ENCODE assay signal across 9 cellular contexts in the genomic region with DNA sequence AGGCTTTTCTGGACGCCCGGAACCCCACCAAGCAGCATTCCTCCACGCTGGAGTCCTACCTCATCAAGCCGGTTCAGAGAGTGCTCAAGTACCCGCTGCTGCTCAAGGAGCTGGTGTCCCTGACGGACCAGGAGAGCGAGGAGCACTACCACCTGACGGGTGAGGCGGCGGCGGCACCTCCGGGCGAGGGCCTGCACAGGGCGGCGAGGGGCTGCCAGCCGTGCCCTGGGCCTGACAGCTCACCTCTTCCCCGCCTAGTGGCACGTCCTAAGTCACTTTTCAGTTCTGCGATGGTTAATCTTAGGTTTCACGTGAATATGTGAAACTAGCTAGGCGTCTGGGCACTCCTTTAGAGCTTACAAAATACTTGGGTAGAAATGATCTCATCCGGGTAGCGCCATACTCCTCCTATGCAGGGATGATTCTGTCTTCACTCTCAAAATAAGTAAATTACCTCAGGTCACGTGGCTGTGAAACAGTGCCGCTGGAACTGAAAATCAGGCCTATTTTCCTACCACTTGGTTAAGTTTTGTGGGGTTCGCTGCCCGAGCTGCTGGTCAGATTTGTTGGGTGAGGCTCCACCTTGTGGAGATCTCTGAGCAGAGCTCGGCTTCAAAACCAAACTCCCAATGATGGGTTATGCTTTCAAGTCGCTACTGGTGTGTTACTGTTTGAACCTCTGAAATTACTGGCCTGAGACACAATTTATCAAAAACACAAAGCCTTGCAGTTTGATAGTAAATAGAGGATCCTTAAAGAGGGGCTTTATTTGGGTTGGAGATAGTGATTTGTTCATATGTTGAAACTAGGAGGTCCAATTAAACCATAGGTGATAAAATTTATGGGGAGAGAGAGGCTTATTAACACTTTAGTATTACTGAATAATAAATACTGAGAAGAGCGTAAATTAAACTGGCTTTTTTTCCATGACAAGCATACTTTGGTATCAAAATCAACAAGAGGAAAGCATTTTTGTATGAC. TPM values are rescaled to one million over a fixed set of nuclear protein-coding genes. Genes with fewer than 3 reads are reported as not detected.
DNase-seq lines count a peak whose midpoint lies in the region; ATAC-seq and TF ChIP-seq lines count a peak whose summit lies in the region.
"Had no signal": no experiment of that assay in that cellular context is flagged by ENCODE, and none has a peak within 500 bp of the region (broad histone marks: within the 10 kb centered on the region; RNA-seq: fewer than 3 reads in every experiment).

No MANE protein-coding gene starts in this region.

- H3K27ac ChIP-seq in Peyer's patch (no peak overlapping the region), tibial artery (peak overlapping the region in 1 of 2 donors; percentile 17)

- DNase-seq in NCI-H1417 (lab: John Stamatoyannopoulos, UW): peak in 2 of 3 experiments; percentile 22 to 71
- DNase-seq in NCI-H1417 treated with DMSO at 0.1 percent for 48 hours (lab: John Stamatoyannopoulos, UW): no peak
- peak; percentile 82 for DNase-seq in H7
- DNase-seq in Peyer's patch: peak in 2 of 3 donors; percentile 47 to 66
- DNase-seq in ecto neural progenitor cell (ENCODE audit: low spot score): peak; percentile 58
- DNase-seq in memory B cell (ENCODE audit: low spot score in 2 of 2): peak; percentile 26 to 39
- peak in 1 of 2 donors; percentile 31 for DNase-seq in tibial artery

- ATAC-seq in memory B cell (ENCODE audit: low read depth) (peak; percentile 88), HG02938 (IDR thresholded peaks at IDR 0.05; ENCODE audit: unreplicated experiment) (no peak)
- ATAC-seq: CD8-positive, alpha-beta T cell had no signal

- H3K4me1 Mint-ChIP-seq in memory B cell: peaks cover 5% of the 10 kb centered on the region

- H3K27me3 ChIP-seq in H7 (ENCODE audit: control insufficient read depth, insufficient read depth, low read length) (no peaks in the 10 kb centered on the region), Peyer's patch (no peaks in the 10 kb centered on the region), tibial artery (no peaks in the 10 kb centered on the region)

- peaks cover 4% of the 10 kb centered on the region for H3K36me3 ChIP-seq in H7 (replicated peaks; ENCODE audit: control insufficient read depth, insufficient read depth, low read length)
- peaks cover 0 to 41% (median 0%) of the 10 kb centered on the region in 3 donors for H3K36me3 ChIP-seq in Peyer's patch
- H3K36me3 ChIP-seq in tibial artery: peaks cover 8 to 30% (median 17%) of the 10 kb centered on the region in 3 donors

- TF ChIP-seq CTCF in Peyer's patch (IDR thresholded peaks at IDR 0.05) (peak; percentile 9 to 55 (median 47)), tibial artery (IDR thresholded peaks at IDR 0.05) (peak; percentile 68 to 71)

- H3K9me3 Mint-ChIP-seq in memory B cell: no peaks in the 10 kb centered on the region
- H3K9me3 Mint-ChIP-seq: CD8-positive, alpha-beta T cell had no signal

- TF ChIP-seq POLR2A in Peyer's patch (IDR thresholded peaks at IDR 0.05): no peak

- no peaks in the 10 kb centered on the region for H3K9me3 ChIP-seq in Peyer's patch
- no peaks in the 10 kb centered on the region for H3K9me3 ChIP-seq in tibial artery

- intact Hi-C loops in tibial artery (cut with DNase I; ENCODE audit: low total_unique reads): loop anchor here (5.0 kb wide), 1 partner anchor 321 kb away; no protein-coding TSS in a partner anchor

- peak overlapping the region; percentile 71 for H3K27ac Mint-ChIP-seq in memory B cell
- H3K27ac Mint-ChIP-seq: CD8-positive, alpha-beta T cell had no signal

- H3K27me3 Mint-ChIP-seq in memory B cell: no peaks in the 10 kb centered on the region

- peaks cover 2% of the 10 kb centered on the region for H3K36me3 Mint-ChIP-seq in memory B cell

- no peaks in the 10 kb centered on the region for H3K4me1 ChIP-seq in Peyer's patch
- H3K4me1 ChIP-seq in tibial artery: peaks cover 0 to 18% (median 4%) of the 10 kb centered on the region in 4 donors

- H3K4me3 ChIP-seq in H7 (ENCODE audit: insufficient read depth, low read depth, low read length) (no peak overlapping the region), Peyer's patch (no peak overlapping the region), tibial artery (no peak overlapping the region)

- H3K4me3 Mint-ChIP-seq in memory B cell: peak overlapping the region; percentile 38
- H3K4me3 Mint-ChIP-seq: CD8-positive, alpha-beta T cell had no signal

RNA-seq across cellular contexts. Expression of gene CLDN20, which starts 15.5 kb away (rescaled TPM):
- not detected in 2 replicates for total RNA-seq in H7 (2014; rRNA removed; shearing (Covaris generic))
- under 1 TPM in 1 of 4 donors, not detected in 3; 0.88 TPM for total RNA-seq in Peyer's patch
- total RNA-seq: CD8-positive, alpha-beta T cell had no signal
